Comparison of ENCODE assay signal across 1 cellular context in genomic region chr9:214488-215448, GRCh38.
TF ChIP-seq lines count a peak whose summit lies in the region.

DOCK8 (plus strand) TSS chr9:214865; CDS start chr9:214977, 112 bp downstream.

TF ChIP-seq in HepG2, 621 proteins besides CTCF, POLR2A, EP300 and RAD21 (continued from another document and continues in another):
- TF ChIP-seq ZNF512B (CRISPR knock-in tag; IDR thresholded peaks at IDR 0.05; ENCODE audit: borderline replicate concordance) (no peak), CHD2 (IDR thresholded peaks at IDR 0.05; ENCODE audit: low read depth, low read length) (no peak), JARID2 (CRISPR knock-in tag; IDR thresholded peaks at IDR 0.05; ENCODE audit: insufficient replicate concordance) (no peak), SALL2 (CRISPR knock-in tag; IDR thresholded peaks at IDR 0.05) (peak; percentile 46; the same call in 1 of the 2 replicates), ZNF574 (CRISPR knock-in tag; IDR thresholded peaks at IDR 0.05) (0 out of 2 replicates have a peak, but pooled peaks have one; percentile 14), MYPOP (CRISPR knock-in tag; IDR thresholded peaks at IDR 0.05) (peak; percentile 96), ZNF281 (CRISPR knock-in tag; IDR thresholded peaks at IDR 0.05; ENCODE audit: borderline replicate concordance) (no peak), ZNF703 (CRISPR knock-in tag; IDR thresholded peaks at IDR 0.05; ENCODE audit: borderline replicate concordance) (0 out of 2 replicates have a peak, but pooled peaks have one; percentile 31), KAT2B (IDR thresholded peaks at IDR 0.05; ENCODE audit: borderline replicate concordance, low read depth, low read length) (no peak), HOXD1 (CRISPR knock-in tag; IDR thresholded peaks at IDR 0.05) (no peak), SAFB2 (CRISPR knock-in tag; IDR thresholded peaks at IDR 0.05; ENCODE audit: borderline replicate concordance, low read depth) (peak; percentile 76; the same call in 1 of the 2 replicates), GABPA (IDR thresholded peaks at IDR 0.05; ENCODE audit: low read depth, low read length) (peak; percentile 14; the same call in 1 of the 2 replicates), GABPA (CRISPR knock-in tag; IDR thresholded peaks at IDR 0.05; ENCODE audit: low read depth) (no peak), IRF9 (CRISPR knock-in tag; IDR thresholded peaks at IDR 0.05; ENCODE audit: borderline replicate concordance) (peak; percentile 66; the same call in 1 of the 2 replicates), MZF1 (CRISPR knock-in tag; IDR thresholded peaks at IDR 0.05; ENCODE audit: borderline replicate concordance) (no peak), BCLAF1 (IDR thresholded peaks at IDR 0.05) (no peak), FOSL1 (CRISPR knock-in tag; IDR thresholded peaks at IDR 0.05; ENCODE audit: borderline replicate concordance) (no peak), STAG1 (CRISPR knock-in tag; IDR thresholded peaks at IDR 0.05) (peak; percentile 44), SAP130 (CRISPR knock-in tag; IDR thresholded peaks at IDR 0.05; ENCODE audit: low read depth) (no peak), PRMT3 (CRISPR knock-in tag; IDR thresholded peaks at IDR 0.05; ENCODE audit: borderline replicate concordance, low read depth) (no peak), MTERF4 (CRISPR knock-in tag; IDR thresholded peaks at IDR 0.05) (no peak), RFXAP (CRISPR knock-in tag; IDR thresholded peaks at IDR 0.05; ENCODE audit: borderline replicate concordance) (no peak), ATF2 (CRISPR knock-in tag; IDR thresholded peaks at IDR 0.05) (0 out of 2 replicates have a peak, but pooled peaks have one; percentile 22), ELF3 (CRISPR knock-in tag; IDR thresholded peaks at IDR 0.05) (peak; percentile 27; the same call in 1 of the 2 replicates), ZNF75D (CRISPR knock-in tag; IDR thresholded peaks at IDR 0.05; ENCODE audit: borderline replicate concordance) (no peak), ZFP41 (CRISPR knock-in tag; IDR thresholded peaks at IDR 0.05; ENCODE audit: borderline replicate concordance) (no peak), KLF9 (CRISPR knock-in tag; IDR thresholded peaks at IDR 0.05; ENCODE audit: low read depth) (no peak), HNF1A (IDR thresholded peaks at IDR 0.05; ENCODE audit: low read depth) (no peak), HNF1A (CRISPR knock-in tag; IDR thresholded peaks at IDR 0.05; ENCODE audit: borderline replicate concordance) (0 out of 2 replicates have a peak, but pooled peaks have one; percentile 15), NR2F2 (IDR thresholded peaks at IDR 0.05; ENCODE audit: borderline replicate concordance, low read depth) (no peak), MTF1 (CRISPR knock-in tag; IDR thresholded peaks at IDR 0.05) (no peak), TERF1 (CRISPR knock-in tag; IDR thresholded peaks at IDR 0.05) (peak; percentile 26; the same call in 1 of the 2 replicates)
